Comparison of ENCODE assay signal across 19 cellular contexts in genomic region chr2:9229470-9229820, GRCh38. TPM values are rescaled to one million over a fixed set of nuclear protein-coding genes. Genes with fewer than 3 reads are reported as not detected.
DNase-seq lines count a peak whose midpoint lies in the region; ATAC-seq and TF ChIP-seq lines count a peak whose summit lies in the region.
"Had no signal": no experiment of that assay in that cellular context is flagged by ENCODE, and none has a peak within 500 bp of the region (broad histone marks: within the 10 kb centered on the region; RNA-seq: fewer than 3 reads in every experiment).

No MANE protein-coding gene starts in this region.

- H3K79me1 ChIP-seq in mesenchymal stem cell (replicated peaks; ENCODE audit: low read length, poor library complexity, severe bottlenecking): peaks cover 27% of the 10 kb centered on the region

- no peak overlapping the region for H2AFZ ChIP-seq in mesenchymal stem cell (ENCODE audit: low read depth, low read length)

- no peaks in the 10 kb centered on the region for H3K9me3 ChIP-seq in heart left ventricle
- H3K9me3 ChIP-seq in ascending aorta: no peaks in the 10 kb centered on the region
- no peaks in the 10 kb centered on the region for H3K9me3 ChIP-seq in mesenchymal stem cell (ENCODE audit: control insufficient read depth, low read length)
- H3K9me3 ChIP-seq in skeletal muscle satellite cell (replicated peaks; ENCODE audit: low read length): no peaks in the 10 kb centered on the region
- H3K9me3 ChIP-seq: MG63, suprapubic skin had no signal

- H3K27ac ChIP-seq in heart left ventricle: peak overlapping the region in 11 of 12 donors; percentile 2 to 76 (median 43)
- peak overlapping the region; percentile 92 to 97 for H3K27ac ChIP-seq in ascending aorta
- no peak overlapping the region for H3K27ac ChIP-seq in mesenchymal stem cell (ENCODE audit: low read length, poor library complexity, severe bottlenecking)
- H3K27ac ChIP-seq in foreskin keratinocyte: no peak overlapping the region
- H3K27ac ChIP-seq: C4-2B, HL-60, suprapubic skin had no signal

- DNase-seq in heart left ventricle (no peak), Right ventricle myocardium superior (no peak), ascending aorta (ENCODE audit: low spot score in 2 of 2) (no peak), mesenchymal stem cell (no peak), foreskin keratinocyte (no peak)
- DNase-seq: activated CD4-positive, alpha-beta T cell treated with anti-CD3 and anti-CD28 coated beads for 36 hours; MG63; midbrain; NCI-H1417 treated with DMSO at 0.1 percent for 48 hours; NCI-H524; RPMI8226 had no signal

- no peak for ATAC-seq in heart left ventricle
- no peak for ATAC-seq in Right ventricle myocardium superior (ENCODE audit: poor library complexity)
- ATAC-seq in foreskin keratinocyte: no peak
- ATAC-seq in activated CD4-positive, CD25-positive, alpha-beta regulatory T cell treated with anti-CD3 and anti-CD28 coated beads, Interleukin-2, amount 50 U/mL, for 24 hours: no peak
- ATAC-seq in GM19455 (IDR thresholded peaks at IDR 0.05; ENCODE audit: unreplicated experiment): no peak
- ATAC-seq: activated CD4-positive, alpha-beta T cell treated with anti-CD3 and anti-CD28 coated beads for 36 hours; esophagus mucosa; HCT116 had no signal

- H3K9ac ChIP-seq in mesenchymal stem cell (ENCODE audit: low read length) (no peak overlapping the region), skeletal muscle satellite cell (ENCODE audit: low read depth, low read length) (peak overlapping the region; percentile 73)

- TF ChIP-seq CTCF in heart left ventricle (IDR thresholded peaks at IDR 0.05): no peak
- no peak for TF ChIP-seq CTCF in ascending aorta (IDR thresholded peaks at IDR 0.05)
- TF ChIP-seq CTCF in foreskin keratinocyte (conservative IDR thresholded peaks at IDR 0.05): no peak

- no peak overlapping the region for H3K4me3 ChIP-seq in heart left ventricle
- H3K4me3 ChIP-seq in ascending aorta: no peak overlapping the region
- no peak overlapping the region for H3K4me3 ChIP-seq in mesenchymal stem cell (ENCODE audit: insufficient read depth in 1 of 2, low read depth in 1 of 2, low read length in 2 of 2)
- H3K4me3 ChIP-seq in skeletal muscle satellite cell (ENCODE audit: low read length): no peak overlapping the region
- H3K4me3 ChIP-seq: MG63, suprapubic skin had no signal

- no peak overlapping the region for H3K4me2 ChIP-seq in mesenchymal stem cell (ENCODE audit: low read length, poor library complexity, severe bottlenecking)
- peak overlapping the region; percentile 65 for H3K4me2 ChIP-seq in skeletal muscle satellite cell (ENCODE audit: low read length)

- peak overlapping the region in 1 of 2 experiments; percentile 91 for H3K14ac ChIP-seq in mesenchymal stem cell (ENCODE audit: low read length in 2 of 2)

- H3K36me3 ChIP-seq in heart left ventricle: no peaks in the 10 kb centered on the region
- no peaks in the 10 kb centered on the region for H3K36me3 ChIP-seq in ascending aorta
- H3K36me3 ChIP-seq in mesenchymal stem cell (ENCODE audit: control insufficient read depth in 1 of 2, insufficient read depth in 2 of 2, low read depth in 1 of 2, low read length in 2 of 2): peaks cover 3% of the 10 kb centered on the region in 2 experiments
- peaks cover 16% of the 10 kb centered on the region for H3K36me3 ChIP-seq in skeletal muscle satellite cell (ENCODE audit: insufficient read depth, low read length)
- H3K36me3 ChIP-seq: suprapubic skin had no signal

- peak overlapping the region; percentile 4 to 73 for H3K18ac ChIP-seq in mesenchymal stem cell (ENCODE audit: low read depth in 1 of 2, low read length in 2 of 2)

- no peak overlapping the region for H2AK5ac ChIP-seq in mesenchymal stem cell (ENCODE audit: low read length, severe bottlenecking)

- H2BK5ac ChIP-seq in mesenchymal stem cell (ENCODE audit: low read depth, low read length, poor library complexity, severe bottlenecking): no peak overlapping the region

- no peak overlapping the region for H4K8ac ChIP-seq in mesenchymal stem cell (ENCODE audit: low read length)

- TF ChIP-seq POLR2A in heart left ventricle (IDR thresholded peaks at IDR 0.05): no peak

- intact Hi-C loops in heart left ventricle (cut with DNase I): loop anchor here in 2 of 10 donors (5.0 kb wide), 1 partner anchor 33 kb away; no protein-coding TSS in a partner anchor
- intact Hi-C loops in Right ventricle myocardium superior (cut with DNase I): no loop called here
- intact Hi-C loops in ascending aorta (cut with DNase I): no loop called here

- H3K23ac ChIP-seq in mesenchymal stem cell (ENCODE audit: low read length in 2 of 2): no peak overlapping the region

- H4K91ac ChIP-seq in mesenchymal stem cell (ENCODE audit: low read length): peak overlapping the region; percentile 40

- peak overlapping the region in 1 of 2 experiments; percentile 70 for H2BK12ac ChIP-seq in mesenchymal stem cell (ENCODE audit: low read length in 2 of 2)

- H3K4me1 ChIP-seq in heart left ventricle: peaks cover 35 to 100% (median 93%) of the 10 kb centered on the region in 12 donors
- peaks cover 26 to 74% of the 10 kb centered on the region in 2 donors for H3K4me1 ChIP-seq in ascending aorta
- peaks cover 34% of the 10 kb centered on the region for H3K4me1 ChIP-seq in mesenchymal stem cell (ENCODE audit: control insufficient read depth, insufficient read depth, low read depth, low read length)
- H3K4me1 ChIP-seq in skeletal muscle satellite cell (ENCODE audit: control insufficient read depth, insufficient read depth, low read length): peaks cover 80% of the 10 kb centered on the region
- H3K4me1 ChIP-seq in foreskin keratinocyte: peaks cover 50% of the 10 kb centered on the region

- H3K27me3 ChIP-seq in heart left ventricle: peaks cover 0 to 3% (median 0%) of the 10 kb centered on the region in 9 donors
- no peaks in the 10 kb centered on the region for H3K27me3 ChIP-seq in ascending aorta
- H3K27me3 ChIP-seq in mesenchymal stem cell (ENCODE audit: control insufficient read depth in 1 of 2, insufficient read depth in 1 of 2, low read length in 2 of 2): no peaks in the 10 kb centered on the region
- no peaks in the 10 kb centered on the region for H3K27me3 ChIP-seq in skeletal muscle satellite cell (ENCODE audit: control insufficient read depth, insufficient read depth, low read length)
- no peaks in the 10 kb centered on the region for H3K27me3 ChIP-seq in foreskin keratinocyte
- H3K27me3 ChIP-seq: MG63, suprapubic skin had no signal

- H2BK120ac ChIP-seq in mesenchymal stem cell (ENCODE audit: low read depth, low read length): no peak overlapping the region

- H2BK15ac ChIP-seq in mesenchymal stem cell (ENCODE audit: low read depth, poor library complexity, severe bottlenecking): peak overlapping the region; percentile 6

- 75 to 80% (median 76%) methylated on average over 6 of the region's 6 CpGs for WGBS in heart left ventricle, 4 donors
- 96% methylated on average over 6 of the region's 6 CpGs for WGBS in mesenchymal stem cell

- H3K4ac ChIP-seq in mesenchymal stem cell (ENCODE audit: low read depth in 1 of 2, low read length in 2 of 2): peak overlapping the region; percentile 40 to 51

RNA-seq across cellular contexts. Expression of gene ASAP2, which starts 22.8 kb away (rescaled TPM):
- total RNA-seq in heart left ventricle (10 to 100 TPM in 7 of 9 donors, 1 to 10 TPM in 2; 7.4 to 17.0 (median 12.9) TPM), Right ventricle myocardium superior (10.7 TPM), ascending aorta (56.9 TPM), foreskin keratinocyte (57.2 and 69.3 TPM in 2 replicates)
- polyA plus RNA-seq in heart left ventricle (1 to 10 TPM; 6.7 to 8.0 TPM), foreskin keratinocyte (20.8 and 21.8 TPM in 2 replicates)
- polyA plus RNA-seq in mesenchymal stem cell (2013, experiment 1 of 2): 27.5 TPM
- polyA plus RNA-seq in mesenchymal stem cell (2013, experiment 2 of 2): 23.9 TPM
- total RNA-seq in skeletal muscle satellite cell (2012; rRNA removed): 43.7 and 51.2 TPM in 2 replicates

Comparison
In these comparisons a context has a peak if more than half of its experiments do, and no peak if none do; other contexts are left out.
1. H3K27ac ChIP-seq: peak in heart left ventricle (11 of 12) and ascending aorta (2 of 2); none in mesenchymal stem cell (single experiment) and foreskin keratinocyte (single experiment).